In the genomic region with DNA sequence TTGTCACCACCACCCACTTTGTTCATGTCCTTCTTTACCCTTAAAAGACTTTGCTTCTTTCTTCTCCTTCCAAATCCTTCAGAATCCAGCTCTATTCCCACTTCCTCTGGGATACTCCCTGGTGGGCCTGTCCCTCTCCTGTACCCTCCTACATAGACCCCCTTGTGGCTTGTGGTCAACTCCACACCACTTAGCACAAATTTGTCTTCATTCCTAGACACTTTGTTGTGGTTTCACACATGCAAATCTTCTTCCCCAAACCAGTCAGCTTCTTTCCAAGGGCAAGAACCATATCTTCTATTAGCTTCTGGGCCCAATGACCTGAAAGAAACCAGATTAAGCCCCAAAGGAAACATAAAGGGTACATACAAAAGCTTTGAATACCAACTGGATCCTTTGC, we compare ENCODE assay signal across 23 cellular contexts.
DNase-seq lines count a peak whose midpoint lies in the region; ATAC-seq, FAIRE-seq and TF ChIP-seq lines count a peak whose summit lies in the region.
"Had no signal": no experiment of that assay in that cellular context is flagged by ENCODE, and none has a peak within 500 bp of the region (broad histone marks: within the 10 kb centered on the region; RNA-seq: fewer than 3 reads in every experiment).

No MANE protein-coding gene starts in this region.

- no peaks in the 10 kb centered on the region for H3K36me3 ChIP-seq in MM.1S (replicated peaks; ENCODE audit: insufficient read depth, low read length)
- H3K36me3 ChIP-seq: BE2C had no signal

- no peaks in the 10 kb centered on the region for H3K9me3 ChIP-seq in MM.1S (replicated peaks; ENCODE audit: insufficient read depth, low read length)
- H3K9me3 ChIP-seq: A549, BE2C had no signal

- peak; percentile 62 for ATAC-seq in activated naive CD8-positive, alpha-beta T cell treated with anti-CD3 and anti-CD28 coated beads, Interleukin-2, amount 50 U/mL, for 24 hours
- peak; percentile 47 for ATAC-seq in stimulated activated naive CD8-positive, alpha-beta T cell treated with anti-CD3 and anti-CD28 coated beads, Interleukin-15, Interleukin-2, amounts not matched to agents 100 U/mL and 50 U/mL, for 24 hours
- no peak for ATAC-seq in GM18517 (IDR thresholded peaks at IDR 0.05; ENCODE audit: unreplicated experiment)
- no peak for ATAC-seq in Right ventricle myocardium superior (ENCODE audit: poor library complexity)
- ATAC-seq: A549 had no signal

- H2AFZ ChIP-seq in MM.1S (ENCODE audit: low read length), result no peak overlapping the region

- H3K27ac Mint-ChIP-seq in activated naive CD8-positive, alpha-beta T cell treated with anti-CD3 and anti-CD28 coated beads, Interleukin-2, amount 50 U/mL, for 24 hours, result peak overlapping the region; percentile 72
- H3K27ac Mint-ChIP-seq: CD4-positive, alpha-beta T cell had no signal

- no peaks in the 10 kb centered on the region for H3K27me3 ChIP-seq in MM.1S (replicated peaks; ENCODE audit: insufficient read depth, low read length)
- H3K27me3 ChIP-seq: BE2C had no signal

- peaks cover 38% of the 10 kb centered on the region for H3K4me1 Mint-ChIP-seq in activated naive CD8-positive, alpha-beta T cell treated with anti-CD3 and anti-CD28 coated beads, Interleukin-2, amount 50 U/mL, for 24 hours

- no peak overlapping the region for H3K4me2 ChIP-seq in MM.1S (ENCODE audit: low read depth, low read length)
- H3K4me2 ChIP-seq: A549 had no signal

- H3K27ac ChIP-seq in MM.1S (ENCODE audit: low read length), result no peak overlapping the region
- H3K27ac ChIP-seq: A549, SK-N-MC had no signal

- H3K27me3 Mint-ChIP-seq in activated naive CD8-positive, alpha-beta T cell treated with anti-CD3 and anti-CD28 coated beads, Interleukin-2, amount 50 U/mL, for 24 hours, result peaks cover 20% of the 10 kb centered on the region
- H3K27me3 Mint-ChIP-seq: CD4-positive, alpha-beta T cell had no signal

- H3K4me3 ChIP-seq in MM.1S (ENCODE audit: low read length), result no peak overlapping the region
- H3K4me3 ChIP-seq: A549, SK-N-MC had no signal

- H3K9ac ChIP-seq in MM.1S (ENCODE audit: low read length), result no peak overlapping the region

- no peak for TF ChIP-seq POLR2A in GM12891 (IDR thresholded peaks at IDR 0.05; ENCODE audit: low read depth, low read length)

- H3K4me3 Mint-ChIP-seq in activated naive CD8-positive, alpha-beta T cell treated with anti-CD3 and anti-CD28 coated beads, Interleukin-2, amount 50 U/mL, for 24 hours, result no peak overlapping the region
- H3K4me3 Mint-ChIP-seq: CD4-positive, alpha-beta T cell had no signal

- no peaks in the 10 kb centered on the region for H3K36me3 Mint-ChIP-seq in activated naive CD8-positive, alpha-beta T cell treated with anti-CD3 and anti-CD28 coated beads, Interleukin-2, amount 50 U/mL, for 24 hours (ENCODE audit: low read depth)

- TF ChIP-seq CTCF in MM.1S (IDR thresholded peaks at IDR 0.05; ENCODE audit: low read length), result no peak

- no peaks in the 10 kb centered on the region for H3K9me2 ChIP-seq in MM.1S (replicated peaks; ENCODE audit: insufficient read depth, low read length)

- no peaks in the 10 kb centered on the region for H3K79me2 ChIP-seq in MM.1S (ENCODE audit: low read length)

- H3F3A ChIP-seq in MM.1S (ENCODE audit: insufficient read depth, low read length), result no peaks in the 10 kb centered on the region

- H4K20me1 ChIP-seq in MM.1S (ENCODE audit: insufficient read depth, low read length), result no peaks in the 10 kb centered on the region

- peak; percentile 13 for FAIRE-seq in GM12891 (lab: Jason Lieb, UNC)
- FAIRE-seq: A549, H54 had no signal

- no peak for DNase-seq in GM12891 (ENCODE audit: insufficient read length, low spot score)
- DNase-seq in MM.1S, result peak; percentile 27
- peak; percentile 25 for DNase-seq in activated naive CD8-positive, alpha-beta T cell treated with anti-CD3 and anti-CD28 coated beads, Interleukin-2, amount 50 U/mL, for 24 hours
- peak; percentile 28 for DNase-seq in stimulated activated naive CD8-positive, alpha-beta T cell treated with anti-CD3 and anti-CD28 coated beads, Interleukin-15, Interleukin-2, amounts not matched to agents 100 U/mL and 50 U/mL, for 24 hours
- DNase-seq in stimulated activated CD4-positive, alpha-beta T cell treated with anti-CD3 and anti-CD28 coated beads, Interleukin-1b, Interleukin-23, amount 100 ng/mL, for 48 hours, result no peak
- DNase-seq in HuH-7 (ENCODE audit: low spot score), result no peak
- DNase-seq in Right ventricle myocardium superior, result no peak
- DNase-seq: BE2C; CD4-positive, alpha-beta T cell; COR-L47; DMS79; Karpas-422; NCI-H1417; NCI-H1694 treated with DMSO at 0.1 percent for 48 hours; NCI-H2107; NCI-H446 treated with DMSO at 0.1 percent for 48 hours; NCI-H526 treated with DMSO at 0.1 percent for 48 hours; SHP77; SW 1271 had no signal

- intact Hi-C loops in Right ventricle myocardium superior (cut with DNase I), result no loop called here

- no peaks in the 10 kb centered on the region for H3K9me3 Mint-ChIP-seq in activated naive CD8-positive, alpha-beta T cell treated with anti-CD3 and anti-CD28 coated beads, Interleukin-2, amount 50 U/mL, for 24 hours
- H3K9me3 Mint-ChIP-seq: CD4-positive, alpha-beta T cell had no signal

- peaks cover 7% of the 10 kb centered on the region; the same call in 1 of the 2 replicates for H3K4me1 ChIP-seq in MM.1S (ENCODE audit: low read length)
- H3K4me1 ChIP-seq: BE2C had no signal

TF ChIP-seq in GM12891, 5 proteins besides CTCF, POLR2A, EP300 and RAD21:
- TF ChIP-seq POLR2AphosphoS5 (IDR thresholded peaks at IDR 0.05; ENCODE audit: low read depth, low read length) (no peak), TAF1 (IDR thresholded peaks at IDR 0.05; ENCODE audit: low read depth, low read length) (no peak), PAX5 (IDR thresholded peaks at IDR 0.05; ENCODE audit: insufficient read depth, low read length, severe bottlenecking) (no peak), POU2F2 (IDR thresholded peaks at IDR 0.05; ENCODE audit: low read depth, low read length) (peak; percentile 90)

Comparison
In these comparisons a context has a peak if more than half of its experiments do, and no peak if none do; other contexts are left out.
1. DNase-seq: peak in MM.1S (single experiment), activated naive CD8-positive, alpha-beta T cell treated with anti-CD3 and anti-CD28 coated beads, Interleukin-2, amount 50 U/mL, for 24 hours (single experiment) and stimulated activated naive CD8-positive, alpha-beta T cell treated with anti-CD3 and anti-CD28 coated beads, Interleukin-15, Interleukin-2, amounts not matched to agents 100 U/mL and 50 U/mL, for 24 hours (single experiment); none in GM12891 (single experiment), stimulated activated CD4-positive, alpha-beta T cell treated with anti-CD3 and anti-CD28 coated beads, Interleukin-1b, Interleukin-23, amount 100 ng/mL, for 48 hours (single experiment), HuH-7 (single experiment) and Right ventricle myocardium superior (single experiment).
2. ATAC-seq: peak in activated naive CD8-positive, alpha-beta T cell treated with anti-CD3 and anti-CD28 coated beads, Interleukin-2, amount 50 U/mL, for 24 hours (single experiment) and stimulated activated naive CD8-positive, alpha-beta T cell treated with anti-CD3 and anti-CD28 coated beads, Interleukin-15, Interleukin-2, amounts not matched to agents 100 U/mL and 50 U/mL, for 24 hours (single experiment); none in GM18517 (single experiment) and Right ventricle myocardium superior (single experiment).